Comparison of ENCODE assay signal across 8 cellular contexts in the genomic region with DNA sequence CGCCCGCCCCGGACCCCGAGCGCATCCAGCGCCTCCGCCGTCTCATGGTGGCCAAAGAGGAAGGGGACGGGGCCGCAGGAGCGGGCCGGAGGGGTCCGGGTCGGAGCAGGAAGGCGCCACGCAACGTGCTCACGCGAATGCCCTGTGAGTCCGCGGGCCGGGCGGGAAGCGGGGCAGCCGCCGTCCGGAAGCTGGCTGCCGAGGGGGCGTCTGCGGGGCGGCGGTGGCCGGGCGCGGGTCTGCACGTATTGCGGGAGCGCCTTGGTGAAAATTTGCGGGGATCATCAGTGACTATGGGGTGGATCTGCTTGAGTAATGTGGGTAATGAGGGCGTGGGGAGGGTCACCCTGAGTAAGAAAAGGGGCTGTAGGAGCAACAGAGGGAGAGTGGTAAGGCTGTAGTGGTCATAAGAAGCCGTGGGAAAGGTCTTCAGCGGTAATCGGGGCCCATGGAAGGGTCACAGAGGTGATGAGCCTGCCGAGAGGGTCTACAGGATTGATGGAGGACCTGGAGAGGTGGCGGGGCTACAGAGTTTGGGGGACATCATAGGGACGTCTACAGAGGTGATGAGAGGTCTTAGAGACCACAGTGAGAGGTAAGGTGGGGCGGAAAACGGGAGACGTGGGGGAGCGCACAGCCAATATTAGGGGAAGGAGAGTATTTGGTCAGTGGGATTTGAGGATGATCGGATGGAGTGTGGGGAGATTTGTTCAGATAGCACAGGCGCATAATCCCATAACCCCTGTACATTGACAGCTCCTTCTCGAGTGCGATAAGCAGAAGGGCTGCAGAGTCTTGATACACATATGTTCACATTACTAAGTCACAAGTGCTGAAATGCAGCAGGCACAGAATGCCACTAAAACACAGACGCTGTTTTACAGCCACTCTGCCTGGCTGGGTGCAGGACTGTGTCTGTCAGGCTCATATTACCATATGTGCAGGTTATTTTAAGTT. TPM values are rescaled to one million over a fixed set of nuclear protein-coding genes. Genes with fewer than 3 reads are reported as not detected.
DNase-seq lines count a peak whose midpoint lies in the region; TF ChIP-seq lines count a peak whose summit lies in the region.

No MANE protein-coding gene starts in this region.

- H3K27me3 ChIP-seq in NT2/D1 (ENCODE audit: insufficient read depth, insufficient read length) (peaks cover 14% of the 10 kb centered on the region), iPS-20b (ENCODE audit: insufficient read depth, low read length) (peaks cover 25% of the 10 kb centered on the region), smooth muscle cell (ENCODE audit: low read depth) (no peaks in the 10 kb centered on the region)

- CTCF ChIA-PET in HEK293T (lab: Yijun Ruan, JAX), result interaction anchor here (0.6 to 1.4 kb wide), 6 partner anchors 17 to 1389 kb away, joined by 3 to 7 read pairs (median 4); no protein-coding TSS in a partner anchor

- H3K9me3 ChIP-seq in NT2/D1 (ENCODE audit: insufficient read depth, low read length) (no peaks in the 10 kb centered on the region), iPS-20b (ENCODE audit: insufficient read depth, low read depth, low read length) (no peaks in the 10 kb centered on the region), smooth muscle cell (replicated peaks; ENCODE audit: low read depth) (no peaks in the 10 kb centered on the region)

- H3K36me3 ChIP-seq in NT2/D1 (ENCODE audit: insufficient read depth, insufficient read length, low read length) (peaks cover 7% of the 10 kb centered on the region), iPS-20b (ENCODE audit: insufficient read depth, low read depth, low read length) (peaks cover 9% of the 10 kb centered on the region), smooth muscle cell (ENCODE audit: low read depth) (no peaks in the 10 kb centered on the region)

- peak; percentile 2 for DNase-seq in NCI-H1105 (lab: John Stamatoyannopoulos, UW)
- no peak for DNase-seq in NCI-H1105 treated with DMSO at 0.1 percent for 48 hours (lab: John Stamatoyannopoulos, UW)
- peak; percentile 22 for DNase-seq in HEK293T (ENCODE audit: extremely low spot score)
- no peak for DNase-seq in NT2/D1 (ENCODE audit: low read depth, low spot score)
- DNase-seq in astrocyte of the hippocampus (ENCODE audit: low read depth, low spot score), result peak; percentile 41
- DNase-seq in smooth muscle cell (lab: John Stamatoyannopoulos, UW; ENCODE audit: unreplicated experiment), result no peak
- no peak for DNase-seq in nucleus accumbens (lab: John Stamatoyannopoulos, UW)

- no peaks in the 10 kb centered on the region for H4K20me1 ChIP-seq in smooth muscle cell (ENCODE audit: low read depth)

- WGBS in smooth muscle cell (ENCODE audit: low lambda C conversion rate), result 16% methylated on average over 26 of the region's 55 CpGs

- H3K9ac ChIP-seq in NT2/D1 (ENCODE audit: insufficient read length, low read depth) (peak overlapping the region; percentile 77), iPS-20b (ENCODE audit: low read depth, low read length) (peak overlapping the region; percentile 68; the same call in 1 of the 2 replicates), smooth muscle cell (ENCODE audit: low read depth) (peak overlapping the region; percentile 61)

- no peak overlapping the region for H3K27ac ChIP-seq in iPS-20b (ENCODE audit: low read length)
- no peak overlapping the region for H3K27ac ChIP-seq in smooth muscle cell (ENCODE audit: low read depth)

- peaks cover 5% of the 10 kb centered on the region for H3K79me2 ChIP-seq in smooth muscle cell (ENCODE audit: low read depth)

- H2AFZ ChIP-seq in smooth muscle cell (ENCODE audit: low read depth), result peak overlapping the region; percentile 81

- H3K4me1 ChIP-seq in NT2/D1 (ENCODE audit: insufficient read depth, insufficient read length) (no peaks in the 10 kb centered on the region), iPS-20b (ENCODE audit: insufficient read depth, low read length) (peaks cover 2% of the 10 kb centered on the region), smooth muscle cell (ENCODE audit: low read depth) (peaks cover 3% of the 10 kb centered on the region)

- no peaks in the 10 kb centered on the region for H3F3A ChIP-seq in smooth muscle cell (ENCODE audit: low read depth)

- H3K4me2 ChIP-seq in smooth muscle cell, result peak overlapping the region; percentile 85

- POLR2A ChIA-PET in HEK293T (lab: Yijun Ruan, JAX), result interaction anchor here (0.6 to 2.0 kb wide), 2 partner anchors 13 to 1108 kb away, joined by 3 to 6 read pairs; partner anchors contain the start of gene THG1L

- no peak for TF ChIP-seq CTCF in smooth muscle cell (IDR thresholded peaks at IDR 0.05; ENCODE audit: borderline replicate concordance, insufficient read depth, poor library complexity, severe bottlenecking)

- peak overlapping the region; percentile 71 for H3K4me3 ChIP-seq in NT2/D1 (ENCODE audit: insufficient read length, low read depth)
- H3K4me3 ChIP-seq in iPS-20b (ENCODE audit: low read length), result peak overlapping the region; percentile 84
- H3K4me3 ChIP-seq in smooth muscle cell, result peak overlapping the region; percentile 85

TF ChIP-seq in HEK293T, 16 proteins besides CTCF, POLR2A, EP300 and RAD21:
- no peak for TF ChIP-seq CTBP1 (IDR thresholded peaks at IDR 0.05; ENCODE audit: borderline replicate concordance)
- no peak for TF ChIP-seq FOXM1 (IDR thresholded peaks at IDR 0.05; ENCODE audit: borderline replicate concordance)
- no peak for TF ChIP-seq BHLHE40 (IDR thresholded peaks at IDR 0.05; ENCODE audit: borderline replicate concordance)
- TF ChIP-seq FOXA1 (IDR thresholded peaks at IDR 0.05), result no peak
- no peak for TF ChIP-seq ELF4 (IDR thresholded peaks at IDR 0.05)
- TF ChIP-seq NFRKB (IDR thresholded peaks at IDR 0.05), result no peak
- TF ChIP-seq ARNT (IDR thresholded peaks at IDR 0.05), result no peak
- no peak for TF ChIP-seq L3MBTL2 (conservative IDR thresholded peaks at IDR 0.05)
- no peak for TF ChIP-seq FOXK2 (IDR thresholded peaks at IDR 0.05)
- no peak for TF ChIP-seq LEF1 (IDR thresholded peaks at IDR 0.05; ENCODE audit: borderline replicate concordance)
- TF ChIP-seq SUZ12 (IDR thresholded peaks at IDR 0.05), result no peak
- no peak for TF ChIP-seq ZNF384 (IDR thresholded peaks at IDR 0.05)
- TF ChIP-seq SP1 (IDR thresholded peaks at IDR 0.05), result no peak
- TF ChIP-seq TARDBP (IDR thresholded peaks at IDR 0.05), result no peak
- no peak for TF ChIP-seq HDGF (IDR thresholded peaks at IDR 0.05; ENCODE audit: borderline replicate concordance)
- TF ChIP-seq, protein P1, sequence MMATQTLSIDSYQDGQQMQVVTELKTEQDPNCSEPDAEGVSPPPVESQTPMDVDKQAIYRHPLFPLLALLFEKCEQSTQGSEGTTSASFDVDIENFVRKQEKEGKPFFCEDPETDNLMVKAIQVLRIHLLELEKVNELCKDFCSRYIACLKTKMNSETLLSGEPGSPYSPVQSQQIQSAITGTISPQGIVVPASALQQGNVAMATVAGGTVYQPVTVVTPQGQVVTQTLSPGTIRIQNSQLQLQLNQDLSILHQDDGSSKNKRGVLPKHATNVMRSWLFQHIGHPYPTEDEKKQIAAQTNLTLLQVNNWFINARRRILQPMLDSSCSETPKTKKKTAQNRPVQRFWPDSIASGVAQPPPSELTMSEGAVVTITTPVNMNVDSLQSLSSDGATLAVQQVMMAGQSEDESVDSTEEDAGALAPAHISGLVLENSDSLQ (IDR thresholded peaks at IDR 0.05), result no peak
TF ChIP-seq in HEK293T: peak in this region for 0.

RNA-seq across cellular contexts. Expression of gene LSM11, which starts 0.8 kb away (rescaled TPM):
- total RNA-seq in smooth muscle cell, result 6.4 and 7.5 TPM in 2 replicates
- polyA plus RNA-seq in smooth muscle cell, result 2.2 and 2.6 TPM in 2 replicates

RNA-seq across cellular contexts. Expression of gene THG1L, which starts 13.1 kb away (rescaled TPM):
- total RNA-seq in smooth muscle cell, result 6.5 and 12.9 TPM in 2 replicates
- polyA plus RNA-seq in smooth muscle cell, result 3.9 and 4.4 TPM in 2 replicates

Comparison
In these comparisons a context has a peak if more than half of its experiments do, and no peak if none do; other contexts are left out.
1. DNase-seq: peak in NCI-H1105 (single experiment), HEK293T (single experiment) and astrocyte of the hippocampus (single experiment); none in NCI-H1105 treated with DMSO at 0.1 percent for 48 hours (single experiment), NT2/D1 (single experiment), smooth muscle cell (single experiment) and nucleus accumbens (0 of 56).
2. Peak in every context shown above with its lines, with median percentiles within 50 percentile points of each other: H3K4me3 ChIP-seq and H3K9ac ChIP-seq.